ENCODE assay signal across 24 cellular contexts in genomic region chr1:65795311-65795710, GRCh38.
"Had no signal": no experiment of that assay in that cellular context is flagged by ENCODE, and none has a peak within 500 bp of the region (broad histone marks: within the 10 kb centered on the region; RNA-seq: fewer than 3 reads in every experiment).

No MANE protein-coding gene starts in this region.

- H3K27ac ChIP-seq: colonic mucosa, Peyer's patch had no signal

- H3K9me3 ChIP-seq: colonic mucosa, Peyer's patch had no signal

- H3K4me1 ChIP-seq: colonic mucosa had no signal

- H3K4me3 ChIP-seq: colonic mucosa, Peyer's patch had no signal

- DNase-seq: activated CD4-positive, alpha-beta T cell treated with anti-CD3 and anti-CD28 coated beads for 1 hour; activated CD4-positive, alpha-beta T cell treated with anti-CD3 and anti-CD28 coated beads, Interleukin-2, amount 10 ng/mL, durations not matched to agents 24 days and 14 days; activated CD4-positive, alpha-beta T cell treated with anti-CD3 and anti-CD28 coated beads, Interleukin-2, amount 50 U/mL, for 48 hours; activated CD8-positive, alpha-beta memory T cell treated with anti-CD3 and anti-CD28 coated beads, Interleukin-2, amount 10 ng/mL, durations not matched to agents 7 days and 5 days; activated gamma-delta T cell; activated naive CD4-positive, alpha-beta T cell treated with anti-CD3 and anti-CD28 coated beads for 36 hours; activated T-cell treated with anti-CD3 and anti-CD28 coated beads, Interleukin-2, amount 50 U/mL, for 4 hours; amygdala; cerebellar nuclear complex; colonic mucosa; Karpas-422; MM.1S; NCI-H1105; NCI-H1436; NCI-H1694 treated with DMSO at 0.1 percent for 48 hours; NCI-H2029 treated with DMSO at 0.1 percent for 48 hours; NCI-H345; NCI-H510A treated with DMSO at 0.1 percent for 48 hours; NK-92 treated with Interleukin-12 subunit alpha and Interleukin-12 subunit beta, amount 100 ng/mL, for 24 hours; OCI-M1; Peyer's patch; SIG-M5; T-helper 17 cell; T-helper 9 cell had no signal

- H3K36me3 ChIP-seq: colonic mucosa, Peyer's patch had no signal
